In the genomic region with DNA sequence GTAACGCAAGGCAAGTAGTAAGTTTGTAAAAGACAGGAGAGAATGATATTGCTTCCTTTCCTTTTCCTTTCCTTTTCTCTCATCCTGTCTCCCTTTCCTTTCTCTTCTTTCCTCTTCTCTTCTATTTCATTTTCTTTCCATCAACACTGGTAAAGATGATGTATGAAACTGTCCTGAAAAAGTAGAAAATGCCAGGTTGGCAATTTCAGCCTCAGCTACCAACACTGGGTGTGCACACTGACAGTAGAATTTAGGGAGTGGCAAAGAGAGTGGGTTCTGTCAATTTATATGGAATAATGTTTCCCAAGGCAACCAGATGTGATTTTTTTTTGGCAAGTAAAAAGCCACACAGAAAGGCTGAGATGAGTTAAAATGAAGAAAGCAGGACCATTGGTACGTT, we compare ENCODE assay signal across 29 cellular contexts.
"Had no signal": no experiment of that assay in that cellular context is flagged by ENCODE, and none has a peak within 500 bp of the region (broad histone marks: within the 10 kb centered on the region; RNA-seq: fewer than 3 reads in every experiment).

No MANE protein-coding gene starts in this region.

- H3K9me3 Mint-ChIP-seq: dendritic cell treated with granulocyte-macrophage colony-stimulating factor and Interleukin-4, amounts not matched to agents 40 ng/mL and 50 ng/mL, for 4 days; endodermal cell had no signal

- H3K36me3 ChIP-seq: colonic mucosa, esophagus muscularis mucosa, esophagus squamous epithelium, gastrocnemius medialis, gastroesophageal sphincter, heart left ventricle, heart right ventricle had no signal

- DNase-seq: colonic mucosa; cortex of kidney; dermis blood vessel endothelial cell; dorsolateral prefrontal cortex; effector CD4-positive, alpha-beta T cell; effector CD8-positive, alpha-beta T cell; effector memory CD4-positive, alpha-beta T cell; effector memory CD8-positive, alpha-beta T cell; endodermal cell; erythroblast; esophagus squamous epithelium; foreskin fibroblast; foreskin keratinocyte; foreskin melanocyte; gastrocnemius medialis; glutamatergic neuron; head of caudate nucleus; heart left ventricle; heart right ventricle had no signal

- H3K4me3 ChIP-seq: colonic mucosa, coronary artery, dorsolateral prefrontal cortex, esophagus muscularis mucosa, esophagus squamous epithelium, gastrocnemius medialis, gastroesophageal sphincter, heart left ventricle, heart right ventricle had no signal

- H3K27me3 ChIP-seq: colonic mucosa, dorsolateral prefrontal cortex, esophagus muscularis mucosa, esophagus squamous epithelium, foreskin keratinocyte, gastrocnemius medialis, gastroesophageal sphincter, heart left ventricle, heart right ventricle had no signal

- ATAC-seq: effector memory CD8-positive, alpha-beta T cell; esophagus mucosa; foreskin keratinocyte; gastrocnemius medialis; gastroesophageal sphincter; heart left ventricle; heart right ventricle had no signal

- H3K4me3 Mint-ChIP-seq: dendritic cell treated with granulocyte-macrophage colony-stimulating factor and Interleukin-4, amounts not matched to agents 40 ng/mL and 50 ng/mL, for 4 days; effector memory CD8-positive, alpha-beta T cell; endodermal cell had no signal

- H3K27me3 Mint-ChIP-seq: dendritic cell treated with granulocyte-macrophage colony-stimulating factor and Interleukin-4, amounts not matched to agents 40 ng/mL and 50 ng/mL, for 4 days; effector memory CD8-positive, alpha-beta T cell had no signal

- H3K27ac Mint-ChIP-seq: dendritic cell treated with granulocyte-macrophage colony-stimulating factor and Interleukin-4, amounts not matched to agents 40 ng/mL and 50 ng/mL, for 4 days; effector memory CD8-positive, alpha-beta T cell; endodermal cell had no signal

- FAIRE-seq: colon, endometrium, endothelial cell of umbilical vein, frontal cortex had no signal

- H3K27ac ChIP-seq: colonic mucosa, coronary artery, dorsolateral prefrontal cortex, epithelial cell of prostate, esophagus muscularis mucosa, esophagus squamous epithelium, foreskin keratinocyte, gastrocnemius medialis, gastroesophageal sphincter, heart left ventricle, heart right ventricle had no signal

- H3K4me1 ChIP-seq: colonic mucosa, esophagus muscularis mucosa, esophagus squamous epithelium, foreskin keratinocyte, gastrocnemius medialis, gastroesophageal sphincter, heart left ventricle, heart right ventricle had no signal

- H3K9me3 ChIP-seq: colonic mucosa, esophagus muscularis mucosa, esophagus squamous epithelium, gastrocnemius medialis, gastroesophageal sphincter, heart left ventricle, heart right ventricle had no signal
